In genomic region chr19:51091895-51092873, GRCh38 we compare ENCODE assay signal across 1 cellular context.
TF ChIP-seq lines count a peak whose summit lies in the region.

No MANE protein-coding gene starts in this region.

TF ChIP-seq in HEK293, 187 proteins besides CTCF, POLR2A, EP300 and RAD21 (continued from another document and continues in another):
- TF ChIP-seq ZSCAN4 (tag by site-specific recombination; IDR thresholded peaks at IDR 0.05) (no peak), ZNF660 (tag by site-specific recombination; IDR thresholded peaks at IDR 0.05) (no peak), ZSCAN5A (tag by site-specific recombination; IDR thresholded peaks at IDR 0.05) (no peak), ZNF398 (tag by site-specific recombination; IDR thresholded peaks at IDR 0.05) (0 out of 2 replicates have a peak, but pooled peaks have one; percentile 37), ZNF707 (tag by site-specific recombination; IDR thresholded peaks at IDR 0.05) (no peak), ZNF626 (tag by site-specific recombination; IDR thresholded peaks at IDR 0.05) (no peak), EGR2 (tag by site-specific recombination; IDR thresholded peaks at IDR 0.05; ENCODE audit: low read depth) (peak; percentile 90), ZXDB (tag by site-specific recombination; IDR thresholded peaks at IDR 0.05) (0 out of 2 replicates have a peak, but pooled peaks have one; percentile 36), OSR2 (tag by site-specific recombination; IDR thresholded peaks at IDR 0.05) (peak; percentile 79), ZNF416 (tag by site-specific recombination; IDR thresholded peaks at IDR 0.05) (no peak), YY1 (tag by site-specific recombination; IDR thresholded peaks at IDR 0.05) (no peak), KLF17 (tag by site-specific recombination; IDR thresholded peaks at IDR 0.05) (no peak), ZNF785 (tag by site-specific recombination; IDR thresholded peaks at IDR 0.05) (no peak), ZNF514 (tag by site-specific recombination; IDR thresholded peaks at IDR 0.05) (no peak), ZNF335 (tag by site-specific recombination; conservative IDR thresholded peaks at IDR 0.05) (no peak), ZBTB44 (tag by site-specific recombination; IDR thresholded peaks at IDR 0.05) (no peak), ZNF621 (tag by site-specific recombination; IDR thresholded peaks at IDR 0.05) (no peak), ZSCAN16 (tag by site-specific recombination; IDR thresholded peaks at IDR 0.05) (peak; percentile 81), TSHZ1 (tag by site-specific recombination; IDR thresholded peaks at IDR 0.05; ENCODE audit: borderline replicate concordance) (no peak), ZBTB17 (tag by site-specific recombination; IDR thresholded peaks at IDR 0.05) (peak; percentile 35; the same call in 1 of the 2 replicates), PRDM4 (tag by site-specific recombination; IDR thresholded peaks at IDR 0.05) (0 out of 2 replicates have a peak, but pooled peaks have one; percentile 42), ZNF664 (tag by site-specific recombination; IDR thresholded peaks at IDR 0.05) (peak; percentile 28; the same call in 1 of the 2 replicates), IKZF3 (tag by site-specific recombination; IDR thresholded peaks at IDR 0.05) (peak; percentile 27; the same call in 1 of the 2 replicates), ZIC2 (tag by site-specific recombination; IDR thresholded peaks at IDR 0.05) (no peak), SP2 (tag by site-specific recombination; IDR thresholded peaks at IDR 0.05) (no peak), HOXA7 (CRISPR knock-in tag; IDR thresholded peaks at IDR 0.05; ENCODE audit: borderline replicate concordance) (no peak), PRDM1 (tag by site-specific recombination; IDR thresholded peaks at IDR 0.05) (no peak), ZNF518A (tag by site-specific recombination; conservative IDR thresholded peaks at IDR 0.05; ENCODE audit: low read depth) (no peak), ZNF777 (tag by site-specific recombination; IDR thresholded peaks at IDR 0.05; ENCODE audit: borderline replicate concordance) (no peak), GLIS1 (tag by site-specific recombination; IDR thresholded peaks at IDR 0.05) (peak; percentile 60), ZNF239 (tag by site-specific recombination; IDR thresholded peaks at IDR 0.05) (no peak), REPIN1 (tag by site-specific recombination; IDR thresholded peaks at IDR 0.05; ENCODE audit: low read depth) (no peak), ZNF248 (tag by site-specific recombination; IDR thresholded peaks at IDR 0.05) (no peak), ZFP41 (tag by site-specific recombination; IDR thresholded peaks at IDR 0.05; ENCODE audit: borderline replicate concordance) (no peak), ZNF148 (tag by site-specific recombination; IDR thresholded peaks at IDR 0.05; ENCODE audit: borderline replicate concordance) (0 out of 2 replicates have a peak, but pooled peaks have one; percentile 43), ZFP69B (tag by site-specific recombination; IDR thresholded peaks at IDR 0.05) (no peak)
